In the genomic region with DNA sequence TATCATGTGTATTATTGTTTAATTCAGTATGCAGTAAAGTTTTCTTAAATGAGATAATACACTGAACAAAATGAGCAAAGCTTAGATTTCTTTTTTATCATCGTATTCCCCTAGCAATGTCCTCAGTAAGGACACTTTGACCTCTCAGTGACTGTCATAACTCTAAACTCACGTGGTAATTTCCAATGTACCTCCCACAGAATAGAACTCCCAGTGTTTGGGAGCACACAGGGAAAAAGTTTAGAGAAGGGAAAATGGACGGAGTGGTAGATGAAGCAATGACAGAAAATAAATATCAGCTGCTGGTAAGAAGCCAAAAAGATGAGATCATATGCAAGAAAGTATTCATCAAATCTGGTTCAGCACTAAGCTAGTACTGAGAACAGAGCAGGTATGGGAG, we compare ENCODE assay signal across 22 cellular contexts.
DNase-seq lines count a peak whose midpoint lies in the region; ATAC-seq and TF ChIP-seq lines count a peak whose summit lies in the region.
"Had no signal": no experiment of that assay in that cellular context is flagged by ENCODE, and none has a peak within 500 bp of the region (broad histone marks: within the 10 kb centered on the region; RNA-seq: fewer than 3 reads in every experiment).

No MANE protein-coding gene starts in this region.

- no peaks in the 10 kb centered on the region for H3K9me2 ChIP-seq in PC-3 (replicated peaks; ENCODE audit: low read length)
- H3K9me2 ChIP-seq in hepatocyte (replicated peaks; ENCODE audit: insufficient read depth) = no peaks in the 10 kb centered on the region

- H3K27ac Mint-ChIP-seq in activated naive CD8-positive, alpha-beta T cell treated with anti-CD3 and anti-CD28 coated beads for 36 hours = no peak overlapping the region
- H3K27ac Mint-ChIP-seq: B cell; CD8-positive, alpha-beta T cell had no signal

- H3K4me3 Mint-ChIP-seq in activated naive CD8-positive, alpha-beta T cell treated with anti-CD3 and anti-CD28 coated beads for 36 hours = no peak overlapping the region
- H3K4me3 Mint-ChIP-seq: B cell; CD8-positive, alpha-beta T cell had no signal

- H3F3A ChIP-seq in PC-3 (ENCODE audit: low read length, unreplicated experiment) = no peaks in the 10 kb centered on the region

- H2AFZ ChIP-seq in PC-3 (ENCODE audit: low read length) (no peak overlapping the region), hepatocyte (no peak overlapping the region)

- H3K4me3 ChIP-seq in PC-3 (ENCODE audit: low read length) = no peak overlapping the region
- no peak overlapping the region for H3K4me3 ChIP-seq in hepatocyte

- CTCF ChIA-PET in PC-3 (lab: Charles Lee) = no interaction called here

- no peaks in the 10 kb centered on the region for H3K27me3 ChIP-seq in PC-3 (ENCODE audit: low read length)
- H3K27me3 ChIP-seq in hepatocyte = no peaks in the 10 kb centered on the region

- H4K20me1 ChIP-seq in PC-3 (ENCODE audit: low read length) (no peaks in the 10 kb centered on the region), hepatocyte (ENCODE audit: insufficient read depth, poor library complexity, severe bottlenecking) (no peaks in the 10 kb centered on the region)

- no peak for TF ChIP-seq CTCF in PC-3 (conservative IDR thresholded peaks at IDR 0.05; ENCODE audit: low read depth, low read length)
- TF ChIP-seq CTCF in hepatocyte (IDR thresholded peaks at IDR 0.05; ENCODE audit: poor library complexity) = no peak

- H3K27me3 Mint-ChIP-seq in activated naive CD8-positive, alpha-beta T cell treated with anti-CD3 and anti-CD28 coated beads for 36 hours = no peaks in the 10 kb centered on the region
- H3K27me3 Mint-ChIP-seq: B cell had no signal

- H3K36me3 Mint-ChIP-seq in activated naive CD8-positive, alpha-beta T cell treated with anti-CD3 and anti-CD28 coated beads for 36 hours = no peaks in the 10 kb centered on the region
- H3K36me3 Mint-ChIP-seq: CD8-positive, alpha-beta T cell had no signal

- H3K79me2 ChIP-seq in PC-3 (ENCODE audit: low read length) (no peaks in the 10 kb centered on the region), hepatocyte (no peaks in the 10 kb centered on the region)

- no peaks in the 10 kb centered on the region for H3K9me3 ChIP-seq in PC-3 (ENCODE audit: low read length)
- H3K9me3 ChIP-seq in hepatocyte (ENCODE audit: low read depth) = no peaks in the 10 kb centered on the region

- 67% methylated on average over 3 of the region's 3 CpGs for WGBS in hepatocyte (ENCODE audit: low lambda C conversion rate, missing lambda C conversion rate)

- POLR2A ChIA-PET in PC-3 (lab: Charles Lee; ENCODE audit: unreplicated experiment) = interaction anchor here (0.5 kb wide), 1 partner anchor 739 kb away, joined by 4 read pairs; no protein-coding TSS in a partner anchor

- intact Hi-C loops in PC-3 (cut with micrococcal nuclease) = no loop called here

- ATAC-seq in PC-3 = no peak; the same call in 1 of the 2 replicates
- ATAC-seq: CD8-positive, alpha-beta T cell; Panc1 had no signal

- H3K27ac ChIP-seq in PC-3 (ENCODE audit: low read length) = no peak overlapping the region
- H3K27ac ChIP-seq in hepatocyte = no peak overlapping the region
- H3K27ac ChIP-seq: C4-2B, HL-60, RWPE1 had no signal

- H3K36me3 ChIP-seq in PC-3 (ENCODE audit: low read depth, low read length) (no peaks in the 10 kb centered on the region), hepatocyte (replicated peaks; ENCODE audit: insufficient read depth, low read depth) (no peaks in the 10 kb centered on the region)

- H3K4me1 Mint-ChIP-seq in activated naive CD8-positive, alpha-beta T cell treated with anti-CD3 and anti-CD28 coated beads for 36 hours = no peaks in the 10 kb centered on the region
- H3K4me1 Mint-ChIP-seq: B cell had no signal

- peaks cover 7% of the 10 kb centered on the region; the same call in 1 of the 2 replicates for H3K4me1 ChIP-seq in PC-3 (ENCODE audit: insufficient read depth, low read length)
- no peaks in the 10 kb centered on the region for H3K4me1 ChIP-seq in hepatocyte (ENCODE audit: insufficient read depth)
- H3K4me1 ChIP-seq: Caco-2 had no signal

- no peak overlapping the region for H3K9ac ChIP-seq in PC-3 (ENCODE audit: low read length)

- peak; percentile 39 for DNase-seq in PC-3
- peak; percentile 2 for DNase-seq in fibroblast of gingiva (ENCODE audit: low read depth)
- DNase-seq in hepatocyte (ENCODE audit: low spot score) = peak; percentile 4
- DNase-seq in stromal cell of bone marrow (ENCODE audit: low read depth) = peak; percentile 6
- no peak for DNase-seq in activated naive CD8-positive, alpha-beta T cell treated with anti-CD3 and anti-CD28 coated beads for 36 hours
- DNase-seq in epidermal melanocyte (ENCODE audit: insufficient read length, low spot score) = no peak
- no peak for DNase-seq in stimulated activated CD4-positive, alpha-beta T cell treated with anti-CD3 and anti-CD28 coated beads, Interleukin-4, amount 100 ng/mL, for 24 hours
- DNase-seq: Caco-2; CD8-positive, alpha-beta T cell; GDM1; HCEC 1CT; Karpas-422; NCI-H1092 treated with DMSO at 0.1 percent for 48 hours; NCI-H1436; NCI-H187; NCI-H526; SHP77 had no signal

- no peak overlapping the region for H3K4me2 ChIP-seq in PC-3 (ENCODE audit: low read length)
- H3K4me2 ChIP-seq in hepatocyte = no peak overlapping the region

- BruUV-seq in PC-3 (replicated peaks; lab: Mats Ljungman, UMichigan) = no TSS peak

- H3K9me3 Mint-ChIP-seq in activated naive CD8-positive, alpha-beta T cell treated with anti-CD3 and anti-CD28 coated beads for 36 hours = peaks cover 9% of the 10 kb centered on the region

Comparison
In these comparisons a context has a peak if more than half of its experiments do, and no peak if none do; other contexts are left out.
1. DNase-seq: peak in PC-3 (single experiment), fibroblast of gingiva (single experiment), hepatocyte (single experiment) and stromal cell of bone marrow (single experiment); none in activated naive CD8-positive, alpha-beta T cell treated with anti-CD3 and anti-CD28 coated beads for 36 hours (single experiment), epidermal melanocyte (single experiment) and stimulated activated CD4-positive, alpha-beta T cell treated with anti-CD3 and anti-CD28 coated beads, Interleukin-4, amount 100 ng/mL, for 24 hours (single experiment).